ENCODE assay signal across 8 cellular contexts in genomic region chr20:57388953-57389694, GRCh38. TPM values are rescaled to one million over a fixed set of nuclear protein-coding genes. Genes with fewer than 3 reads are reported as not detected.
DNase-seq lines count a peak whose midpoint lies in the region; ATAC-seq and TF ChIP-seq lines count a peak whose summit lies in the region.

No MANE protein-coding gene starts in this region.

- POLR2A ChIA-PET in CD8-positive, alpha-beta T cell (lab: Charles Lee) = interaction anchor here (0.6 to 2.1 kb wide), 2 partner anchors 9 to 78 kb away, joined by 3 to 14 read pairs; no protein-coding TSS in a partner anchor

- H3K36me3 ChIP-seq in CD8-positive, alpha-beta T cell (ENCODE audit: insufficient read depth, low read length) = peaks cover 11% of the 10 kb centered on the region
- H3K36me3 ChIP-seq in GM23248 (ENCODE audit: low read depth) (no peaks in the 10 kb centered on the region), neutrophil (peaks cover 16% of the 10 kb centered on the region), uterus (no peaks in the 10 kb centered on the region)

- peak overlapping the region; percentile 86 for H3K27ac Mint-ChIP-seq in CD8-positive, alpha-beta T cell

- H3K36me3 Mint-ChIP-seq in CD8-positive, alpha-beta T cell = peaks cover 30% of the 10 kb centered on the region

- peak in 1 of 2 donors; percentile 49 for TF ChIP-seq POLR2A in uterus (IDR thresholded peaks at IDR 0.05)

- peak overlapping the region; percentile 83 for H3K4me3 Mint-ChIP-seq in CD8-positive, alpha-beta T cell

- no peaks in the 10 kb centered on the region for H3K9me2 ChIP-seq in GM23248 (ENCODE audit: insufficient read depth)

- H3K4me2 ChIP-seq in GM23248 (ENCODE audit: unreplicated experiment) = peak overlapping the region; percentile 70

- peak in 6 of 7 experiments; percentile 50 to 77 (median 60) for DNase-seq in CD8-positive, alpha-beta T cell
- peak; percentile 78 for DNase-seq in GM23248
- peak; percentile 71 for DNase-seq in NOMO-1 treated with DMSO at 0.1 percent for 48 hours (lab: John Stamatoyannopoulos, UW; ENCODE audit: unreplicated experiment)
- DNase-seq in activated gamma-delta T cell (lab: John Stamatoyannopoulos, UW) = peak; percentile 43
- DNase-seq in germinal center (ENCODE audit: low spot score) = peak; percentile 77
- peak; percentile 75 to 76 for DNase-seq in uterus
- no peak for DNase-seq in NCI-H1048 (lab: John Stamatoyannopoulos, UW)

- peaks cover 28% of the 10 kb centered on the region for H3K4me1 Mint-ChIP-seq in CD8-positive, alpha-beta T cell (ENCODE audit: low read depth)

- H3K27me3 Mint-ChIP-seq in CD8-positive, alpha-beta T cell (ENCODE audit: low read depth) = no peaks in the 10 kb centered on the region

- peak overlapping the region; percentile 62 for H3K9ac ChIP-seq in GM23248

- peak; percentile 8 for ATAC-seq in CD8-positive, alpha-beta T cell

- TF ChIP-seq CTCF in CD8-positive, alpha-beta T cell (IDR thresholded peaks at IDR 0.05) = peak; percentile 61
- peak; percentile 58 for TF ChIP-seq CTCF in neutrophil (IDR thresholded peaks at IDR 0.05)
- peak in 3 of 4 experiments; percentile 9 to 35 (median 32) for TF ChIP-seq CTCF in uterus (IDR thresholded peaks at IDR 0.05)

- H3K4me1 ChIP-seq in CD8-positive, alpha-beta T cell (ENCODE audit: insufficient read depth, low read length) = peaks cover 33% of the 10 kb centered on the region
- H3K4me1 ChIP-seq in GM23248 (ENCODE audit: insufficient read depth) = no peaks in the 10 kb centered on the region
- peaks cover 61 to 62% of the 10 kb centered on the region in 2 experiments for H3K4me1 ChIP-seq in neutrophil (ENCODE audit: control insufficient read depth in 1 of 2, insufficient read depth in 1 of 2, low read depth in 1 of 2, low read length in 1 of 2)
- H3K4me1 ChIP-seq in uterus = no peaks in the 10 kb centered on the region

- H3K27me3 ChIP-seq in CD8-positive, alpha-beta T cell (ENCODE audit: insufficient read depth, low read length) = no peaks in the 10 kb centered on the region
- H3K27me3 ChIP-seq in GM23248 (replicated peaks; ENCODE audit: insufficient read depth) (no peaks in the 10 kb centered on the region), neutrophil (no peaks in the 10 kb centered on the region), uterus (no peaks in the 10 kb centered on the region)

- no peaks in the 10 kb centered on the region for H3K9me3 ChIP-seq in CD8-positive, alpha-beta T cell (ENCODE audit: low read length)
- H3K9me3 ChIP-seq in GM23248 (ENCODE audit: low read depth) = no peaks in the 10 kb centered on the region
- H3K9me3 ChIP-seq in neutrophil = no peaks in the 10 kb centered on the region
- H3K9me3 ChIP-seq in uterus = no peaks in the 10 kb centered on the region

- H2AFZ ChIP-seq in GM23248 = peak overlapping the region; percentile 90

- H4K20me1 ChIP-seq in GM23248 (ENCODE audit: insufficient read depth) = no peaks in the 10 kb centered on the region

- no peaks in the 10 kb centered on the region for H3K9me3 Mint-ChIP-seq in CD8-positive, alpha-beta T cell

- CTCF ChIA-PET in CD8-positive, alpha-beta T cell (lab: Charles Lee) = interaction anchor here (0.6 to 7.0 kb wide), 16 partner anchors 9 to 293 kb away, joined by 3 to 58 read pairs (median 3); partner anchors contain the start of gene ZBP1

- no peaks in the 10 kb centered on the region for H3F3A ChIP-seq in GM23248 (ENCODE audit: insufficient read depth)

- intact Hi-C loops in CD8-positive, alpha-beta T cell (cut with DNase I, micrococcal nuclease) = loop anchor here in 1 of 2 experiments (2.0 to 10.0 kb wide), 2 partner anchors 46 to 836 kb away; partner anchors contain the start of gene ANKRD60
- intact Hi-C loops in uterus (cut with DNase I; ENCODE audit: low total_unique reads) = no loop called here

- H3K4me3 ChIP-seq in CD8-positive, alpha-beta T cell (ENCODE audit: low read depth, low read length) = peak overlapping the region; percentile 54
- H3K4me3 ChIP-seq in GM23248 = peak overlapping the region; percentile 58
- H3K4me3 ChIP-seq in neutrophil (ENCODE audit: low read depth in 1 of 2, low read length in 1 of 2) = peak overlapping the region; percentile 61 to 68
- peak overlapping the region; percentile 7 to 25 for H3K4me3 ChIP-seq in uterus

- 11% methylated on average over 36 to 57 of the region's 57 CpGs for WGBS in GM23248 (ENCODE audit: low coverage in 1 of 2, low lambda C conversion rate in 2 of 2, missing lambda C conversion rate in 2 of 2), 2 experiments

- H3K79me2 ChIP-seq in GM23248 (ENCODE audit: insufficient read depth) = 0 out of 2 replicates have a peak, but pooled peaks cover 3% of the 10 kb centered on the region

- in situ Hi-C loops in GM23248 (cut with MboI) = loop anchor here (10.0 kb wide), 2 partner anchors 86 to 816 kb away; no protein-coding TSS in a partner anchor

- peak overlapping the region; percentile 48 for H3K27ac ChIP-seq in CD8-positive, alpha-beta T cell (ENCODE audit: low read depth, low read length)
- no peak overlapping the region for H3K27ac ChIP-seq in GM23248
- H3K27ac ChIP-seq in neutrophil = peak overlapping the region; percentile 52
- H3K27ac ChIP-seq in uterus = peak overlapping the region; percentile 55 to 75

RNA-seq across cellular contexts. Expression of gene RBM38, which starts 2.1 kb away (rescaled TPM):
- total RNA-seq in CD8-positive, alpha-beta T cell = 100 to 1,000 TPM; 739 to 743 TPM
- total RNA-seq in GM23248 (2014; rRNA removed; shearing (Covaris generic)) = 3.7 and 8.1 TPM in 2 replicates
- polyA plus RNA-seq in GM23248 (2016; fragmentation: Nextera tagmentation; extraction: Ambion mirVana) = 1.3 and 2.0 TPM in 2 replicates
- total RNA-seq in uterus = 10 to 100 TPM in 2 of 4 donors, 1 to 10 TPM in 2; 1.2 to 48.6 (median 8.8) TPM

RNA-seq across cellular contexts. Expression of gene RAE1, which starts 38.1 kb away (rescaled TPM):
- 10 to 100 TPM; 58.9 to 59.4 TPM for total RNA-seq in CD8-positive, alpha-beta T cell
- total RNA-seq in GM23248 (2014; rRNA removed; shearing (Covaris generic)) = 21.5 and 34.7 TPM in 2 replicates
- 54.8 and 55.9 TPM in 2 replicates for polyA plus RNA-seq in GM23248 (2016; fragmentation: Nextera tagmentation; extraction: Ambion mirVana)
- 10 to 100 TPM; 23.4 to 72.0 (median 36.0) TPM for total RNA-seq in uterus

RNA-seq across cellular contexts. Expression of gene SPO11, which starts 59.5 kb away (rescaled TPM):
- total RNA-seq in CD8-positive, alpha-beta T cell = not detected
- total RNA-seq in GM23248 (2014; rRNA removed; shearing (Covaris generic)) = not detected in 2 replicates
- polyA plus RNA-seq in GM23248 (2016; fragmentation: Nextera tagmentation; extraction: Ambion mirVana) = not detected in 2 replicates
- total RNA-seq in uterus = not detected

Comparison
In these comparisons a context has a peak if more than half of its experiments do, and no peak if none do; other contexts are left out.
1. RNA of gene RBM38, which starts 2.1 kb away (total RNA-seq): 739 to 743 TPM in CD8-positive, alpha-beta T cell; 1.2 to 48.6 TPM in uterus and 3.7 to 8.1 TPM in GM23248; every median in the first group is over 10 times any median in the second.
2. Peak in every context shown above with its lines, with median percentiles within 50 percentile points of each other: H3K4me3 ChIP-seq and CTCF ChIP-seq.